Comparison of ENCODE assay signal across 9 cellular contexts in genomic region chr15:57708047-57708446, GRCh38. TPM values are rescaled to one million over a fixed set of nuclear protein-coding genes. Genes with fewer than 3 reads are reported as not detected.
DNase-seq lines count a peak whose midpoint lies in the region; ATAC-seq and TF ChIP-seq lines count a peak whose summit lies in the region.
"Had no signal": no experiment of that assay in that cellular context is flagged by ENCODE, and none has a peak within 500 bp of the region (broad histone marks: within the 10 kb centered on the region; RNA-seq: fewer than 3 reads in every experiment).

No MANE protein-coding gene starts in this region.

- peaks cover 52% of the 10 kb centered on the region for H3K36me3 Mint-ChIP-seq in activated CD8-positive, alpha-beta T cell treated with anti-CD3 and anti-CD28 coated beads, Interleukin-2, amount 10 ng/mL, durations not matched to agents 7 days and 5 days (ENCODE audit: low read depth)

- DNase-seq in HL-60 (ENCODE audit: low read depth in 1 of 2, low spot score in 1 of 2), result no peak
- no peak for DNase-seq in activated CD8-positive, alpha-beta T cell treated with anti-CD3 and anti-CD28 coated beads, Interleukin-2, amount 10 ng/mL, durations not matched to agents 7 days and 5 days
- DNase-seq in left ventricle myocardium inferior, result no peak
- no peak for DNase-seq in spleen
- DNase-seq in hepatic stellate cell (ENCODE audit: low spot score), result no peak
- no peak for DNase-seq in NCI-H82 treated with DMSO at 0.1 percent for 48 hours (lab: John Stamatoyannopoulos, UW; ENCODE audit: unreplicated experiment)
- DNase-seq in HK-2 (ENCODE audit: unreplicated experiment), result no peak
- no peak for DNase-seq in stimulated activated CD4-positive, alpha-beta T cell treated with anti-CD3 and anti-CD28 coated beads, Interleukin-4, amount 100 ng/mL, for 24 hours
- DNase-seq: NCI-H774 had no signal

- H3K27me3 ChIP-seq in HL-60 (ENCODE audit: insufficient read depth, poor library complexity, severe bottlenecking), result no peaks in the 10 kb centered on the region
- H3K27me3 ChIP-seq in left ventricle myocardium inferior (ENCODE audit: low read depth), result no peaks in the 10 kb centered on the region
- no peaks in the 10 kb centered on the region for H3K27me3 ChIP-seq in spleen (replicated peaks in 1 of 7)

- H3K4me1 ChIP-seq in left ventricle myocardium inferior (peaks cover 69% of the 10 kb centered on the region), spleen (peaks cover 10 to 57% (median 38%) of the 10 kb centered on the region in 6 donors)

- POLR2A ChIA-PET in activated CD8-positive, alpha-beta T cell treated with anti-CD3 and anti-CD28 coated beads, Interleukin-2, amount 10 ng/mL, durations not matched to agents 7 days and 5 days (lab: Charles Lee), result interaction anchor here (2.5 kb wide), 1 partner anchor 15 kb away, joined by 14 read pairs; no protein-coding TSS in a partner anchor

- peaks cover 55% of the 10 kb centered on the region for H3K4me1 Mint-ChIP-seq in activated CD8-positive, alpha-beta T cell treated with anti-CD3 and anti-CD28 coated beads, Interleukin-2, amount 10 ng/mL, durations not matched to agents 7 days and 5 days (ENCODE audit: low read depth)

- peak overlapping the region; percentile 72 for H3K4me3 ChIP-seq in HL-60 (replicated peaks; ENCODE audit: insufficient read depth, low read length)
- peak overlapping the region; percentile 93 for H3K4me3 ChIP-seq in left ventricle myocardium inferior
- H3K4me3 ChIP-seq in spleen, result peak overlapping the region in 6 of 8 donors; percentile 70 to 90 (median 79)

- intact Hi-C loops in left ventricle myocardium inferior (cut with micrococcal nuclease) (no loop called here), spleen (cut with DNase I; ENCODE audit: low total_unique reads) (loop anchor here (5.0 kb wide), 1 partner anchor 146 kb away; no protein-coding TSS in a partner anchor)

- H3K4me3 Mint-ChIP-seq in activated CD8-positive, alpha-beta T cell treated with anti-CD3 and anti-CD28 coated beads, Interleukin-2, amount 10 ng/mL, durations not matched to agents 7 days and 5 days, result peak overlapping the region; percentile 90

- H3K9me3 Mint-ChIP-seq in activated CD8-positive, alpha-beta T cell treated with anti-CD3 and anti-CD28 coated beads, Interleukin-2, amount 10 ng/mL, durations not matched to agents 7 days and 5 days (ENCODE audit: insufficient read depth), result no peaks in the 10 kb centered on the region

- no peaks in the 10 kb centered on the region for H3K27me3 Mint-ChIP-seq in activated CD8-positive, alpha-beta T cell treated with anti-CD3 and anti-CD28 coated beads, Interleukin-2, amount 10 ng/mL, durations not matched to agents 7 days and 5 days (ENCODE audit: low read depth)

- H3K9me3 ChIP-seq in left ventricle myocardium inferior (replicated peaks), result no peaks in the 10 kb centered on the region
- no peaks in the 10 kb centered on the region for H3K9me3 ChIP-seq in spleen

- TF ChIP-seq CTCF in HL-60 (IDR thresholded peaks at IDR 0.05; ENCODE audit: insufficient read depth, low read length) (no peak), left ventricle myocardium inferior (IDR thresholded peaks at IDR 0.05; ENCODE audit: borderline replicate concordance) (no peak), spleen (IDR thresholded peaks at IDR 0.05 in 8 of 11, conservative IDR thresholded peaks at IDR 0.05 in 3 of 11) (no peak)

- no peak for ATAC-seq in activated CD8-positive, alpha-beta T cell treated with anti-CD3 and anti-CD28 coated beads, Interleukin-2, amount 10 ng/mL, durations not matched to agents 7 days and 5 days

- H3K36me3 ChIP-seq in left ventricle myocardium inferior, result peaks cover 40% of the 10 kb centered on the region
- H3K36me3 ChIP-seq in spleen, result peaks cover 0 to 43% (median 37%) of the 10 kb centered on the region in 6 donors

- WGBS in spleen, 5 donors, result 74 to 84% (median 78%) methylated on average over 4 of the region's 4 CpGs

- TF ChIP-seq POLR2A in spleen (IDR thresholded peaks at IDR 0.05), result no peak

- no peak overlapping the region for H3K27ac Mint-ChIP-seq in activated CD8-positive, alpha-beta T cell treated with anti-CD3 and anti-CD28 coated beads, Interleukin-2, amount 10 ng/mL, durations not matched to agents 7 days and 5 days

- H3K27ac ChIP-seq in HL-60 (replicated peaks) (no peak overlapping the region), left ventricle myocardium inferior (replicated peaks) (peak overlapping the region; percentile 98), spleen (peak overlapping the region in 5 of 8 donors; percentile 93 to 97 (median 94))

- CTCF ChIA-PET in activated CD8-positive, alpha-beta T cell treated with anti-CD3 and anti-CD28 coated beads, Interleukin-2, amount 10 ng/mL, durations not matched to agents 7 days and 5 days (lab: Charles Lee), result interaction anchor here (0.9 to 4.3 kb wide), 5 partner anchors 16 to 152 kb away, joined by 3 to 30 read pairs (median 7); no protein-coding TSS in a partner anchor

RNA-seq across cellular contexts. Expression of gene POLR2M, which starts 1.5 kb away (rescaled TPM):
- total RNA-seq in activated CD8-positive, alpha-beta T cell treated with anti-CD3 and anti-CD28 coated beads, Interleukin-2, amount 10 ng/mL, durations not matched to agents 7 days and 5 days, result 10 to 100 TPM; 61.8 to 74.8 TPM
- total RNA-seq in left ventricle myocardium inferior (53.6 TPM), spleen (100 to 1,000 TPM in 1 of 7 donors, 10 to 100 TPM in 6; 34.1 to 152 (median 73.3) TPM)
- polyA plus RNA-seq in spleen, result 100 to 1,000 TPM in 1 of 3 donors, 10 to 100 TPM in 2; 33.5 to 163 (median 48.7) TPM
